In the genomic region with DNA sequence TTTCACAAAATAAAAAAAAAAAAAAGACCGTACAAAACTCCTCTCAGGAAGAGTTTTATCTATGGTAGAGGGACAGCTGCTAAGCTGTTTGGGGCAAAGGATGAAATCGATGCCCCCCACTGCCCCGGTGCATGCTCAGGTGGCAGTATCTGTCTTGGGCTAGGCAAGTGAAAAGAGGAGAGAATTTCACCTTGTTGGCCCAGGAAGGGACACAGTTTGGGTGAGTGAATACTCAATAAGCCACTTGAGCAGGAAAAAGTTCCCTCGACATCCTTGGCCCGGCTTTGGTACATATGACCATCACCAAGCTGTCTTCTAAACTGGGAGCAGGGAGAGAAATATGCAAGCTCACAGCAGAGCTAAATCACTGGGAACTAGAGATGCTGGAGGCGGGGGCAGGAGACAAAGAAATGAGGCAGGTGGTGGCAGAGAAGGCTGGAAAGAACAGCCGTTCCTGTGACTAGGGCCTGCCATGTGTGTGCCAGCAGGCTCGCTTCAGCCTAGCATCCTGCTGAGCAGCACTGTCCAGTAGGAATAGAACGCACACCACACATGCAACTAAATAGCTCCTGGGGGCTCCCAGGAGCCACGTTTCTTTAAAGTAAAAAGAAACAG, we compare ENCODE assay signal across 1 cellular context.
TF ChIP-seq lines count a peak whose summit lies in the region.

No MANE protein-coding gene starts in this region.

TF ChIP-seq in GM23338, 12 proteins besides CTCF, POLR2A, EP300 and RAD21 (continued from another document):
- no peak for TF ChIP-seq EZH2 (IDR thresholded peaks at IDR 0.05; ENCODE audit: low read depth, unreplicated experiment)
- TF ChIP-seq, protein P1, sequence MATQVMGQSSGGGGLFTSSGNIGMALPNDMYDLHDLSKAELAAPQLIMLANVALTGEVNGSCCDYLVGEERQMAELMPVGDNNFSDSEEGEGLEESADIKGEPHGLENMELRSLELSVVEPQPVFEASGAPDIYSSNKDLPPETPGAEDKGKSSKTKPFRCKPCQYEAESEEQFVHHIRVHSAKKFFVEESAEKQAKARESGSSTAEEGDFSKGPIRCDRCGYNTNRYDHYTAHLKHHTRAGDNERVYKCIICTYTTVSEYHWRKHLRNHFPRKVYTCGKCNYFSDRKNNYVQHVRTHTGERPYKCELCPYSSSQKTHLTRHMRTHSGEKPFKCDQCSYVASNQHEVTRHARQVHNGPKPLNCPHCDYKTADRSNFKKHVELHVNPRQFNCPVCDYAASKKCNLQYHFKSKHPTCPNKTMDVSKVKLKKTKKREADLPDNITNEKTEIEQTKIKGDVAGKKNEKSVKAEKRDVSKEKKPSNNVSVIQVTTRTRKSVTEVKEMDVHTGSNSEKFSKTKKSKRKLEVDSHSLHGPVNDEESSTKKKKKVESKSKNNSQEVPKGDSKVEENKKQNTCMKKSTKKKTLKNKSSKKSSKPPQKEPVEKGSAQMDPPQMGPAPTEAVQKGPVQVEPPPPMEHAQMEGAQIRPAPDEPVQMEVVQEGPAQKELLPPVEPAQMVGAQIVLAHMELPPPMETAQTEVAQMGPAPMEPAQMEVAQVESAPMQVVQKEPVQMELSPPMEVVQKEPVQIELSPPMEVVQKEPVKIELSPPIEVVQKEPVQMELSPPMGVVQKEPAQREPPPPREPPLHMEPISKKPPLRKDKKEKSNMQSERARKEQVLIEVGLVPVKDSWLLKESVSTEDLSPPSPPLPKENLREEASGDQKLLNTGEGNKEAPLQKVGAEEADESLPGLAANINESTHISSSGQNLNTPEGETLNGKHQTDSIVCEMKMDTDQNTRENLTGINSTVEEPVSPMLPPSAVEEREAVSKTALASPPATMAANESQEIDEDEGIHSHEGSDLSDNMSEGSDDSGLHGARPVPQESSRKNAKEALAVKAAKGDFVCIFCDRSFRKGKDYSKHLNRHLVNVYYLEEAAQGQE (IDR thresholded peaks at IDR 0.05; ENCODE audit: unreplicated experiment), result no peak
- TF ChIP-seq STAT1 (IDR thresholded peaks at IDR 0.05; ENCODE audit: unreplicated experiment), result no peak
- no peak for TF ChIP-seq CREB1 (CRISPR knock-in tag; IDR thresholded peaks at IDR 0.05; ENCODE audit: low read depth)
- no peak for TF ChIP-seq ZNF462 (CRISPR knock-in tag; IDR thresholded peaks at IDR 0.05)
